ENCODE assay signal across 1 cellular context in genomic region chr15:58432421-58432820, GRCh38.
TF ChIP-seq lines count a peak whose summit lies in the region.

No MANE protein-coding gene starts in this region.

TF ChIP-seq in HepG2, 621 proteins besides CTCF, POLR2A, EP300 and RAD21 (continued from another document):
- TF ChIP-seq PRDM15 (CRISPR knock-in tag; IDR thresholded peaks at IDR 0.05) (0 out of 2 replicates have a peak, but pooled peaks have one; percentile 30), HOXA5 (CRISPR knock-in tag; IDR thresholded peaks at IDR 0.05) (0 out of 2 replicates have a peak, but pooled peaks have one; percentile 21), SIN3A (IDR thresholded peaks at IDR 0.05; ENCODE audit: borderline replicate concordance, low read depth, low read length) (0 out of 2 replicates have a peak, but pooled peaks have one; percentile 1), CREB1 (IDR thresholded peaks at IDR 0.05) (no peak), CREB1 (CRISPR knock-in tag; IDR thresholded peaks at IDR 0.05) (peak; percentile 26), ZNF230 (CRISPR knock-in tag; IDR thresholded peaks at IDR 0.05) (no peak), CEBPB (IDR thresholded peaks at IDR 0.05; ENCODE audit: borderline replicate concordance, low read depth, low read length) (peak; percentile 50; the same call in 1 of the 2 replicates), KDM3A (CRISPR knock-in tag; IDR thresholded peaks at IDR 0.05; ENCODE audit: low read depth) (no peak)
